Comparison of ENCODE assay signal across 1 cellular context in genomic region chr16:67246081-67246944, GRCh38.
TF ChIP-seq lines count a peak whose summit lies in the region.

No MANE protein-coding gene starts in this region.

TF ChIP-seq in K562, 482 proteins besides CTCF, POLR2A, EP300 and RAD21 (continues in another document):
- TF ChIP-seq OTX1 (CRISPR knock-in tag; IDR thresholded peaks at IDR 0.05), result peak; percentile 48; the same call in 1 of the 2 replicates
- peak; percentile 36; the same call in 1 of the 2 replicates for TF ChIP-seq ELF1 (tag; IDR thresholded peaks at IDR 0.05)
- TF ChIP-seq SIN3B (IDR thresholded peaks at IDR 0.05; ENCODE audit: low read depth), result peak; percentile 42; the same call in 1 of the 2 replicates
- TF ChIP-seq ZNF592 (IDR thresholded peaks at IDR 0.05), result peak; percentile 93
- no peak; a peak in 1 of 4 replicates for TF ChIP-seq FOXK2 (conservative IDR thresholded peaks at IDR 0.05 in 1 of 2, IDR thresholded peaks at IDR 0.05 in 1 of 2; ENCODE audit: low read depth in 2 of 2)
- TF ChIP-seq NR3C1 (CRISPR knock-in tag; IDR thresholded peaks at IDR 0.05), result no peak
- TF ChIP-seq MEF2D (tag; conservative IDR thresholded peaks at IDR 0.05; ENCODE audit: low read depth), result no peak
- TF ChIP-seq CHD4 (IDR thresholded peaks at IDR 0.05; ENCODE audit: insufficient read depth, insufficient replicate concordance, low read depth, low read length, poor library complexity, severe bottlenecking), result no peak
- TF ChIP-seq ARID1B (IDR thresholded peaks at IDR 0.05), result peak; percentile 57
- peak; percentile 97 for TF ChIP-seq ZBTB7A (IDR thresholded peaks at IDR 0.05; ENCODE audit: borderline replicate concordance, control insufficient read depth, low read depth, low read length)
- peak; percentile 41; the same call in 1 of the 2 replicates for TF ChIP-seq DEAF1 (CRISPR knock-in tag; IDR thresholded peaks at IDR 0.05)
- peak; percentile 23 for TF ChIP-seq FIP1L1 (IDR thresholded peaks at IDR 0.05; ENCODE audit: low read depth, low read length, poor library complexity, severe bottlenecking)
- TF ChIP-seq PML (IDR thresholded peaks at IDR 0.05; ENCODE audit: low read length), result 0 out of 2 replicates have a peak, but pooled peaks have one; percentile 20
- TF ChIP-seq ZC3H4 (CRISPR knock-in tag; IDR thresholded peaks at IDR 0.05; ENCODE audit: borderline replicate concordance), result no peak
- 0 out of 4 replicates have a peak, but pooled peaks of 1 of the 2 experiments have one; percentile 40 for TF ChIP-seq TBL1XR1 (IDR thresholded peaks at IDR 0.05; ENCODE audit: low read length in 2 of 2)
- 0 out of 2 replicates have a peak, but pooled peaks have one; percentile 86 for TF ChIP-seq ZNF766 (CRISPR knock-in tag; conservative IDR thresholded peaks at IDR 0.05)
- TF ChIP-seq SMARCE1 (IDR thresholded peaks at IDR 0.05), result peak; percentile 42; the same call in 1 of the 2 replicates
- TF ChIP-seq ZNF239 (CRISPR knock-in tag; IDR thresholded peaks at IDR 0.05), result no peak
- TF ChIP-seq SAP30 (IDR thresholded peaks at IDR 0.05; ENCODE audit: borderline replicate concordance, insufficient read depth, low read depth, low read length, poor library complexity, severe bottlenecking), result peak; percentile 33
- TF ChIP-seq ZFP30 (CRISPR knock-in tag; IDR thresholded peaks at IDR 0.05; ENCODE audit: borderline replicate concordance), result no peak
- peak; percentile 91 for TF ChIP-seq ETV5 (CRISPR knock-in tag; IDR thresholded peaks at IDR 0.05; ENCODE audit: low read depth)
- no peak for TF ChIP-seq ZNF586 (CRISPR knock-in tag; conservative IDR thresholded peaks at IDR 0.05)
- TF ChIP-seq SMARCB1 (IDR thresholded peaks at IDR 0.05; ENCODE audit: insufficient read length, low read depth), result no peak
- TF ChIP-seq ZBTB49 (CRISPR knock-in tag; IDR thresholded peaks at IDR 0.05; ENCODE audit: borderline replicate concordance), result 0 out of 2 replicates have a peak, but pooled peaks have one; percentile 44
- TF ChIP-seq L3MBTL2 (IDR thresholded peaks at IDR 0.05), result peak; percentile 92
- peak; percentile 81 for TF ChIP-seq GABPB1 (CRISPR knock-in tag; IDR thresholded peaks at IDR 0.05)
- no peak for TF ChIP-seq RFX1 (IDR thresholded peaks at IDR 0.05)
- TF ChIP-seq RBBP5 (IDR thresholded peaks at IDR 0.05; ENCODE audit: borderline replicate concordance, insufficient read depth, low read length, poor library complexity, severe bottlenecking), result no peak
- peak; percentile 72 for TF ChIP-seq CBX1 (IDR thresholded peaks at IDR 0.05; ENCODE audit: low read depth)
- TF ChIP-seq FOXK1 (CRISPR knock-in tag; IDR thresholded peaks at IDR 0.05; ENCODE audit: borderline replicate concordance), result 0 out of 2 replicates have a peak, but pooled peaks have one; percentile 44
- no peak for TF ChIP-seq ZNF699 (CRISPR knock-in tag; IDR thresholded peaks at IDR 0.05; ENCODE audit: insufficient replicate concordance)
- TF ChIP-seq KAT8 (IDR thresholded peaks at IDR 0.05; ENCODE audit: low read depth), result no peak
- peak; percentile 28; the same call in 1 of the 2 replicates for TF ChIP-seq KLF16 (IDR thresholded peaks at IDR 0.05)
- TF ChIP-seq ZNF143 (CRISPR knock-in tag; IDR thresholded peaks at IDR 0.05), result 0 out of 2 replicates have a peak, but pooled peaks have one; percentile 30
- TF ChIP-seq NFATC3 (IDR thresholded peaks at IDR 0.05), result no peak
- TF ChIP-seq HNRNPUL1 (IDR thresholded peaks at IDR 0.05; ENCODE audit: low read length), result no peak
- TF ChIP-seq TAF7 (tag; IDR thresholded peaks at IDR 0.05), result no peak
- TF ChIP-seq MTA3 (IDR thresholded peaks at IDR 0.05; ENCODE audit: borderline replicate concordance), result peak; percentile 75; the same call in 1 of the 2 replicates
- TF ChIP-seq ZNF134 (CRISPR knock-in tag; conservative IDR thresholded peaks at IDR 0.05), result no peak
- TF ChIP-seq SRF (CRISPR knock-in tag; IDR thresholded peaks at IDR 0.05), result peak in 1 of 2 experiments; percentile 63; a peak in 1 of 4 replicates
- peak in 1 of 2 experiments; percentile 47; a peak in 2 of 4 replicates for TF ChIP-seq NRF1 (conservative IDR thresholded peaks at IDR 0.05 in 1 of 2, IDR thresholded peaks at IDR 0.05 in 1 of 2)
- no peak for TF ChIP-seq PYGO2 (tag; IDR thresholded peaks at IDR 0.05)
- 0 out of 2 replicates have a peak, but pooled peaks have one; percentile 49 for TF ChIP-seq REST (CRISPR knock-in tag; IDR thresholded peaks at IDR 0.05; ENCODE audit: low read depth)
- TF ChIP-seq TFAP4 (CRISPR knock-in tag; IDR thresholded peaks at IDR 0.05; ENCODE audit: borderline replicate concordance), result peak; percentile 88
- no peak for TF ChIP-seq SOX6 (IDR thresholded peaks at IDR 0.05)
- TF ChIP-seq CBX2 (IDR thresholded peaks at IDR 0.05; ENCODE audit: insufficient read depth, low read length, poor library complexity, severe bottlenecking), result no peak
- TF ChIP-seq SMAD4 (CRISPR knock-in tag; conservative IDR thresholded peaks at IDR 0.05), result peak; percentile 79; the same call in 1 of the 2 replicates
- peak; percentile 75 for TF ChIP-seq FOSL1 (tag; conservative IDR thresholded peaks at IDR 0.05)
- no peak for TF ChIP-seq FOXJ3 (CRISPR knock-in tag; IDR thresholded peaks at IDR 0.05)
- TF ChIP-seq BRD4 (IDR thresholded peaks at IDR 0.05), result no peak; the same call in 1 of the 2 replicates
- no peak for TF ChIP-seq RBM34 (IDR thresholded peaks at IDR 0.05; ENCODE audit: borderline replicate concordance, insufficient read depth, low read length)
- 0 out of 2 replicates have a peak, but pooled peaks have one; percentile 19 for TF ChIP-seq CREM (IDR thresholded peaks at IDR 0.05; ENCODE audit: low read depth)
- peak; percentile 62; the same call in 1 of the 2 replicates for TF ChIP-seq ZBTB1 (CRISPR knock-in tag; IDR thresholded peaks at IDR 0.05; ENCODE audit: borderline replicate concordance, low read depth)
- no peak for TF ChIP-seq ZNF644 (tag; IDR thresholded peaks at IDR 0.05; ENCODE audit: low read depth)
